ENCODE assay signal across 16 cellular contexts in genomic region chr14:55306938-55307589, GRCh38. TPM values are rescaled to one million over a fixed set of nuclear protein-coding genes. Genes with fewer than 3 reads are reported as not detected.
DNase-seq lines count a peak whose midpoint lies in the region; ATAC-seq and TF ChIP-seq lines count a peak whose summit lies in the region.
"Had no signal": no experiment of that assay in that cellular context is flagged by ENCODE, and none has a peak within 500 bp of the region (broad histone marks: within the 10 kb centered on the region; RNA-seq: fewer than 3 reads in every experiment).

No MANE protein-coding gene starts in this region.

- no peaks in the 10 kb centered on the region for H3K27me3 ChIP-seq in endodermal cell (ENCODE audit: control insufficient read depth, insufficient read depth, low read length, poor library complexity, severe bottlenecking)
- H3K27me3 ChIP-seq in CD4-positive, alpha-beta T cell (ENCODE audit: control insufficient read depth, insufficient read depth, low read length): no peaks in the 10 kb centered on the region
- H3K27me3 ChIP-seq: adrenal gland had no signal

- no peak for ATAC-seq in CD4-positive, alpha-beta T cell (ENCODE audit: poor library complexity)

- CTCF ChIA-PET in HEK293 (lab: Yijun Ruan, JAX): interaction anchor here (0.6 kb wide), 2 partner anchors 9 to 63 kb away, joined by 3 to 4 read pairs; no protein-coding TSS in a partner anchor
- CTCF ChIA-PET in CD4-positive, alpha-beta T cell (lab: Charles Lee): interaction anchor here (1.3 to 1.4 kb wide), 2 partner anchors 26 to 48 kb away, joined by 3 to 4 read pairs; no protein-coding TSS in a partner anchor

- H3K9me3 ChIP-seq in HEK293 (ENCODE audit: control insufficient read depth, insufficient read depth, low read depth, low read length): no peaks in the 10 kb centered on the region
- H3K9me3 ChIP-seq in endodermal cell (ENCODE audit: control insufficient read depth, low read length): peaks cover 18% of the 10 kb centered on the region
- peaks cover 2% of the 10 kb centered on the region for H3K9me3 ChIP-seq in CD4-positive, alpha-beta T cell (ENCODE audit: control insufficient read depth, low read length)

- 54 to 63% methylated on average over 3 to 5 of the region's 5 CpGs for WGBS in endodermal cell (ENCODE audit: insufficient coverage in 1 of 2, insufficient read length in 1 of 2), 2 experiments

- no peak overlapping the region for H3K27ac ChIP-seq in HEK293 (ENCODE audit: extremely low read depth, low read depth, low read length)
- H3K27ac ChIP-seq in endodermal cell (ENCODE audit: low read depth, low read length): no peak overlapping the region
- no peak overlapping the region for H3K27ac ChIP-seq in CD4-positive, alpha-beta T cell (ENCODE audit: low read depth, low read length)
- H3K27ac ChIP-seq: adrenal gland, GM23248, parathyroid adenoma had no signal

- peaks cover 15% of the 10 kb centered on the region for H3K9me3 Mint-ChIP-seq in endodermal cell
- peaks cover 9% of the 10 kb centered on the region for H3K9me3 Mint-ChIP-seq in mesothelial cell of epicardium
- H3K9me3 Mint-ChIP-seq in CD4-positive, alpha-beta T cell: no peaks in the 10 kb centered on the region

- H3K27me3 Mint-ChIP-seq in endodermal cell (ENCODE audit: insufficient read depth) (no peaks in the 10 kb centered on the region), mesothelial cell of epicardium (ENCODE audit: low read depth) (no peaks in the 10 kb centered on the region)
- H3K27me3 Mint-ChIP-seq in CD4-positive, alpha-beta T cell: no peaks in the 10 kb centered on the region
- H3K27me3 Mint-ChIP-seq: activated CD4-positive, alpha-beta memory T cell treated with anti-CD3 and anti-CD28 coated beads, Interleukin-2, amount 10 ng/mL, durations not matched to agents 7 days and 5 days had no signal

- POLR2A ChIA-PET in HEK293 (lab: Yijun Ruan, JAX): no interaction called here
- POLR2A ChIA-PET in CD4-positive, alpha-beta T cell (lab: Charles Lee): no interaction called here

- H3K4me1 Mint-ChIP-seq in endodermal cell (peaks cover 60% of the 10 kb centered on the region), mesothelial cell of epicardium (peaks cover 41% of the 10 kb centered on the region)
- H3K4me1 Mint-ChIP-seq in CD4-positive, alpha-beta T cell (ENCODE audit: low read depth): peaks cover 51% of the 10 kb centered on the region

- H3K27ac Mint-ChIP-seq in endodermal cell (no peak overlapping the region), mesothelial cell of epicardium (peak overlapping the region; percentile 45)
- H3K27ac Mint-ChIP-seq in CD4-positive, alpha-beta T cell: no peak overlapping the region
- H3K27ac Mint-ChIP-seq: activated CD4-positive, alpha-beta memory T cell treated with anti-CD3 and anti-CD28 coated beads, Interleukin-2, amount 10 ng/mL, durations not matched to agents 7 days and 5 days had no signal

- H3K36me3 Mint-ChIP-seq in endodermal cell (ENCODE audit: low read depth) (peaks cover 21% of the 10 kb centered on the region), mesothelial cell of epicardium (peaks cover 14% of the 10 kb centered on the region)
- peaks cover 24% of the 10 kb centered on the region for H3K36me3 Mint-ChIP-seq in CD4-positive, alpha-beta T cell (ENCODE audit: low read depth)

- peak; percentile 78 to 96 for DNase-seq in NCI-H2081 (lab: John Stamatoyannopoulos, UW)
- DNase-seq in endodermal cell: no peak
- DNase-seq in mesothelial cell of epicardium (ENCODE audit: low spot score in 2 of 2, unreplicated experiment in 2 of 2): no peak
- DNase-seq in GM20000 (ENCODE audit: low spot score): no peak
- no peak for DNase-seq in CD4-positive, alpha-beta T cell
- DNase-seq in NCI-H446 treated with DMSO at 0.1 percent for 48 hours (lab: John Stamatoyannopoulos, UW): no peak
- DNase-seq in NCI-H526 (lab: John Stamatoyannopoulos, UW): no peak
- DNase-seq: activated CD4-positive, alpha-beta memory T cell treated with anti-CD3 and anti-CD28 coated beads, Interleukin-2, amount 10 ng/mL, durations not matched to agents 7 days and 5 days; adrenal gland; Calu3; cortex of kidney; GM23248; KG1; NCI-H187 had no signal

- peaks cover 16% of the 10 kb centered on the region; the same call in 1 of the 2 replicates for H3K4me1 ChIP-seq in HEK293 (ENCODE audit: control insufficient read depth, insufficient read depth, low read length)
- peaks cover 8% of the 10 kb centered on the region for H3K4me1 ChIP-seq in endodermal cell (ENCODE audit: control insufficient read depth, insufficient read depth, low read length)

- H3K4me3 ChIP-seq in HEK293 (ENCODE audit: low read depth, low read length): no peak overlapping the region
- H3K4me3 ChIP-seq in endodermal cell (ENCODE audit: low read length): peak overlapping the region; percentile 2
- H3K4me3 ChIP-seq: adrenal gland, GM23248 had no signal

- H3K36me3 ChIP-seq in HEK293 (ENCODE audit: control insufficient read depth in 2 of 2, insufficient read depth in 1 of 2, low read length in 2 of 2) (peaks cover 0 to 8% of the 10 kb centered on the region in 2 experiments; a peak in 1 of 3 replicates), endodermal cell (ENCODE audit: control insufficient read depth, insufficient read depth, low read length) (peaks cover 19% of the 10 kb centered on the region)
- H3K36me3 ChIP-seq: adrenal gland had no signal

- TF ChIP-seq CTCF in HEK293 (tag by site-specific recombination; IDR thresholded peaks at IDR 0.05) (no peak), endodermal cell (conservative IDR thresholded peaks at IDR 0.05) (no peak), mesothelial cell of epicardium (IDR thresholded peaks at IDR 0.05; ENCODE audit: unreplicated experiment) (no peak), GM20000 (IDR thresholded peaks at IDR 0.05; ENCODE audit: extremely low read depth, missing control alignments) (no peak)
- no peak for TF ChIP-seq CTCF in CD4-positive, alpha-beta T cell (IDR thresholded peaks at IDR 0.05)

- no peak overlapping the region for H3K4me3 Mint-ChIP-seq in endodermal cell
- no peak overlapping the region for H3K4me3 Mint-ChIP-seq in mesothelial cell of epicardium
- no peak overlapping the region for H3K4me3 Mint-ChIP-seq in CD4-positive, alpha-beta T cell
- H3K4me3 Mint-ChIP-seq: activated CD4-positive, alpha-beta memory T cell treated with anti-CD3 and anti-CD28 coated beads, Interleukin-2, amount 10 ng/mL, durations not matched to agents 7 days and 5 days had no signal

- intact Hi-C loops in CD4-positive, alpha-beta T cell (cut with DNase I, micrococcal nuclease): no loop called here

- no peak overlapping the region for H3K9ac ChIP-seq in endodermal cell (ENCODE audit: extremely low read depth, low read length, poor library complexity, severe bottlenecking)
- H3K9ac ChIP-seq: GM23248, parathyroid adenoma had no signal

TF ChIP-seq in HEK293, 187 proteins besides CTCF, POLR2A, EP300 and RAD21:
- TF ChIP-seq TCF7L2 (IDR thresholded peaks at IDR 0.05; ENCODE audit: borderline replicate concordance, low read depth, low read length): 0 out of 2 replicates have a peak, but pooled peaks have one; percentile 31
- 0 out of 2 replicates have a peak, but pooled peaks have one; percentile 10 for TF ChIP-seq PRDM6 (tag by site-specific recombination; IDR thresholded peaks at IDR 0.05)
- peak; percentile 63 for TF ChIP-seq SP7 (tag by site-specific recombination; IDR thresholded peaks at IDR 0.05)
- TF ChIP-seq KLF1 (tag by site-specific recombination; IDR thresholded peaks at IDR 0.05): peak; percentile 57
- TF ChIP-seq ATF2 (tag by site-specific recombination; IDR thresholded peaks at IDR 0.05; ENCODE audit: low read depth): no peak

RNA-seq across cellular contexts. Expression of gene FBXO34, which starts 35.8 kb away (rescaled TPM):
- 10 to 100 TPM; 44.1 to 51.6 TPM for total RNA-seq in endodermal cell
- 17.3 TPM for polyA plus RNA-seq in endodermal cell (2013, experiment 1 of 2)
- 19.2 TPM for polyA plus RNA-seq in endodermal cell (2013, experiment 2 of 2)
- total RNA-seq in mesothelial cell of epicardium: 35.9 to 38.7 TPM (median 38.0 TPM) in 3 replicates
- 10 to 100 TPM; 28.3 to 29.7 TPM for total RNA-seq in CD4-positive, alpha-beta T cell

Comparison
In these comparisons a context has a peak if more than half of its experiments do, and no peak if none do; other contexts are left out.
1. DNase-seq: peak in NCI-H2081 (2 of 2); none in endodermal cell (single experiment), mesothelial cell of epicardium (0 of 2), GM20000 (single experiment), CD4-positive, alpha-beta T cell (0 of 10), NCI-H446 treated with DMSO at 0.1 percent for 48 hours (single experiment) and NCI-H526 (0 of 2).